9 cellular contexts compared by ENCODE assay signal in the genomic region with DNA sequence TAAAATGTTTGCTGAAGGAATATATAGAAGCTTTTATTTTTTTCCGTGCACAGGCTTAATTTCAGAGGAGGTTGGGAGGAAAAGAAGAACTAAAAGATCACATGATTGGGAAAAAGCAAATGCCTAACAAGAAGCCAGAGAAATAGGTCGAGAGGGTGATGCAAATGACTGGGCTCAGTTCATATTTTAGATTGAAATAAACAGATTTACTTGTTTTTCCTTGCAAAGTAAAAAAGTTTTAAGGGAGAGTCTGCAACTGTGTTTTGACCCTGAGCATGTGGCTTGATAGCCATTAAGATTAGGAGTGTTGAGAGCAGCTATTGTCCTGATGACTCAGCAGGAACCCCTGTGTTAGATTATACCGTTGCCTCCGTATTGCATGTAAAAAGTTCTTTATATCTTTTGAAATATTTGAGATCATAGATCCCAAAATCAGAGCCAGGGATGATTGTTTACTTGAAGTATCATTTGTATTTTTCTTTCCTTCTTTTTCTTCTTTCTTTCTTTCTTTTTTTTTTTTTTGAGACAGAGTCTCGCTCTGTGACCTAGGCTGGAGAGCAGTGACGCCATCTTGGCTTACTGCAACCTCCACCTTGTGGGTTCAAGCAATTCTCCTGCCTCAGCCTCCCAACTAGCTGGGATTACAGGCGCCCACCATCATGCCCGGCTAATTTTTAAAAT. TPM values are rescaled to one million over a fixed set of nuclear protein-coding genes. Genes with fewer than 3 reads are reported as not detected.
DNase-seq lines count a peak whose midpoint lies in the region; ATAC-seq and TF ChIP-seq lines count a peak whose summit lies in the region.
"Had no signal": no experiment of that assay in that cellular context is flagged by ENCODE, and none has a peak within 500 bp of the region (broad histone marks: within the 10 kb centered on the region; RNA-seq: fewer than 3 reads in every experiment).

No MANE protein-coding gene starts in this region.

- no peaks in the 10 kb centered on the region for H3K27me3 ChIP-seq in heart left ventricle
- H3K27me3 ChIP-seq in adrenal gland = no peaks in the 10 kb centered on the region
- H3K27me3 ChIP-seq in vagina = no peaks in the 10 kb centered on the region

- TF ChIP-seq CTCF in heart left ventricle (IDR thresholded peaks at IDR 0.05) (no peak), adrenal gland (IDR thresholded peaks at IDR 0.05) (no peak), vagina (IDR thresholded peaks at IDR 0.05) (no peak)

- H3K9me3 ChIP-seq in heart left ventricle (no peaks in the 10 kb centered on the region), adrenal gland (replicated peaks in 1 of 3) (no peaks in the 10 kb centered on the region), vagina (no peaks in the 10 kb centered on the region)

- TF ChIP-seq POLR2A in heart left ventricle (IDR thresholded peaks at IDR 0.05) (no peak), adrenal gland (IDR thresholded peaks at IDR 0.05) (no peak), vagina (IDR thresholded peaks at IDR 0.05) (no peak)

- H3K27ac ChIP-seq in heart left ventricle (peak overlapping the region in 10 of 12 donors; percentile 7 to 70 (median 35)), adrenal gland (peak overlapping the region in 3 of 5 donors; percentile 21 to 64 (median 63)), vagina (peak overlapping the region; percentile 74)

- ATAC-seq in heart left ventricle (peak in 1 of 4 donors; percentile 26), left ventricle myocardium superior (no peak), left colon (peak; percentile 40), HG02798 (IDR thresholded peaks at IDR 0.05; ENCODE audit: poor library complexity, unreplicated experiment) (no peak)

- 58 to 61% (median 60%) methylated on average over 8 of the region's 8 CpGs for WGBS in heart left ventricle, 4 donors
- WGBS in adrenal gland, 4 donors = 48 to 51% (median 51%) methylated on average over 8 of the region's 8 CpGs

- intact Hi-C loops in heart left ventricle (cut with DNase I) (no loop called here), left ventricle myocardium superior (cut with micrococcal nuclease) (loop anchor here (10.0 kb wide), 1 partner anchor 59 kb away; no protein-coding TSS in a partner anchor), adrenal gland (cut with DNase I) (no loop called here), left colon (cut with DNase I, micrococcal nuclease) (no loop called here), vagina (cut with DNase I) (no loop called here)

- H3K4me3 ChIP-seq in heart left ventricle (no peak overlapping the region), adrenal gland (no peak overlapping the region), vagina (no peak overlapping the region)

- DNase-seq in heart left ventricle = no peak
- no peak for DNase-seq in left ventricle myocardium superior
- peak in 3 of 7 donors; percentile 33 to 46 (median 45) for DNase-seq in adrenal gland
- DNase-seq in left colon = no peak
- no peak for DNase-seq in vagina (ENCODE audit: extremely low spot score in 2 of 2)
- DNase-seq in cortex of kidney (lab: John Stamatoyannopoulos, UW) = no peak
- DNase-seq in kidney tubule cell (ENCODE audit: low spot score) = no peak
- DNase-seq: NCI-H2029 had no signal

- H3K36me3 ChIP-seq in heart left ventricle (no peaks in the 10 kb centered on the region), adrenal gland (replicated peaks in 1 of 2) (no peaks in the 10 kb centered on the region), vagina (no peaks in the 10 kb centered on the region)

- peaks cover 11 to 91% (median 55%) of the 10 kb centered on the region in 12 donors for H3K4me1 ChIP-seq in heart left ventricle
- H3K4me1 ChIP-seq in adrenal gland (replicated peaks in 1 of 2) = peaks cover 33 to 34% of the 10 kb centered on the region in 2 donors
- peaks cover 60% of the 10 kb centered on the region for H3K4me1 ChIP-seq in vagina

RNA-seq across cellular contexts. Expression of gene CLIC4, which starts 20.2 kb away (rescaled TPM):
- 100 to 1,000 TPM; 280 to 917 (median 387) TPM for total RNA-seq in heart left ventricle
- polyA plus RNA-seq in heart left ventricle = 100 to 1,000 TPM; 111 to 726 TPM
- total RNA-seq in left ventricle myocardium superior = 358 TPM
- 100 to 1,000 TPM in 6 of 8 donors, 10 to 100 TPM in 2; 91.3 to 166 (median 122) TPM for total RNA-seq in adrenal gland
- 100 to 1,000 TPM in 1 of 3 donors, 10 to 100 TPM in 2; 27.5 to 108 (median 32.4) TPM for polyA plus RNA-seq in adrenal gland
- 10 to 100 TPM; 39.4 to 79.8 TPM for total RNA-seq in left colon
- 164 TPM for total RNA-seq in vagina
